In the genomic region with DNA sequence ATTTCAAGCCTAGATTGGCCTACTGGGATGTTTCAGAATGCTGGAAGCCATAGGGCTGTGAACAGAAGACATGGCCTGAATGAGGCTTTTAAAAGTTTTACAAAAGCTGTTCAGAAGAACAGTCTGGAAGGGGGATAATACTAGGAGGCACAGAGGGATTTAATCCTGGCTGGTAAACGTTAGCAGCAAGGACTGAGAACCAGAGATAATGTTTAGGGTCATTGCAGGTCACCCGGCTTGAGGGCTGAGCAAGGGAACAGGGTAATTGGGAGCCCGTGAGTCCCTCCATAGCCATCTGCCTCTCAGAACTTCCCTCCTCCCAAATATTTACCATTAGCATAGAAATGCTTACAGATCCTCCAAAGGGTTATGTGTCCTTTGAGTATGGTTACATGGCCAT, we compare ENCODE assay signal across 28 cellular contexts.
A peak's percentile ranks its signal among the peaks of the same experiment; 100 is the strongest.
DNase-seq lines count a peak whose midpoint lies in the region; ATAC-seq, FAIRE-seq and TF ChIP-seq lines count a peak whose summit lies in the region.
"Had no signal": no experiment of that assay in that cellular context is flagged by ENCODE, and none has a peak within 500 bp of the region (broad histone marks: within the 10 kb centered on the region; RNA-seq: fewer than 3 reads in every experiment).

No MANE protein-coding gene starts in this region.

- TF ChIP-seq POLR2A in K562 (conservative IDR thresholded peaks at IDR 0.05) = no peak

- H2BK15ac ChIP-seq in mesenchymal stem cell (ENCODE audit: low read depth, poor library complexity, severe bottlenecking) = no peak overlapping the region

- no peak overlapping the region for H2BK12ac ChIP-seq in mesenchymal stem cell (ENCODE audit: low read length in 2 of 2)

- H3K4me3 Mint-ChIP-seq in neural progenitor cell = no peak overlapping the region
- H3K4me3 Mint-ChIP-seq: CD14-positive monocyte; CD4-positive, alpha-beta memory T cell; CD4-positive, CD25-positive, alpha-beta regulatory T cell; CD8-positive, alpha-beta memory T cell had no signal

- H3K27ac ChIP-seq in K562 (ENCODE audit: extremely low read depth, low read depth, low read length) (peak overlapping the region; percentile 19), neural progenitor cell (no peak overlapping the region), mesenchymal stem cell (ENCODE audit: low read length, poor library complexity, severe bottlenecking) (no peak overlapping the region)
- H3K27ac ChIP-seq: BLaER1 had no signal

- DNase-seq in OCI-M1 (lab: John Stamatoyannopoulos, UW) = peak; percentile 28
- DNase-seq in K562 (ENCODE audit: extremely low read depth in 1 of 4, low spot score in 3 of 4) = peak in 2 of 4 experiments; percentile 34 to 70
- peak; percentile 34 for DNase-seq in neural progenitor cell (ENCODE audit: low spot score)
- no peak for DNase-seq in mesenchymal stem cell
- DNase-seq in activated CD8-positive, alpha-beta memory T cell treated with anti-CD3 and anti-CD28 coated beads for 24 hours = no peak
- DNase-seq: 8988T; ACHN; BE2C; C1 segment of cervical spinal cord; CD4-positive, CD25-positive, alpha-beta regulatory T cell; CD8-positive, alpha-beta memory T cell; COR-L47; DMS 273 treated with DMSO at 0.1 percent for 48 hours; DMS153; DMS53; DMS79; DND-41; EL; GDM1 had no signal

- no peaks in the 10 kb centered on the region for H3K36me3 Mint-ChIP-seq in neural progenitor cell
- H3K36me3 Mint-ChIP-seq: CD14-positive monocyte; CD4-positive, alpha-beta memory T cell; CD4-positive, CD25-positive, alpha-beta regulatory T cell; CD8-positive, alpha-beta memory T cell had no signal

- H2BK5ac ChIP-seq in mesenchymal stem cell (ENCODE audit: low read depth, low read length, poor library complexity, severe bottlenecking) = no peak overlapping the region

- H4K20me1 ChIP-seq in K562 (replicated peaks; ENCODE audit: control insufficient read depth, insufficient read depth, low read length) = no peaks in the 10 kb centered on the region
- no peaks in the 10 kb centered on the region for H4K20me1 ChIP-seq in neural progenitor cell (ENCODE audit: low read depth)
- H4K20me1 ChIP-seq: BLaER1 had no signal

- no peak overlapping the region for H3K18ac ChIP-seq in mesenchymal stem cell (ENCODE audit: low read depth in 1 of 2, low read length in 2 of 2)

- no peak overlapping the region for H3K4ac ChIP-seq in mesenchymal stem cell (ENCODE audit: low read depth in 1 of 2, low read length in 2 of 2)

- H3K9ac ChIP-seq in K562 (ENCODE audit: insufficient read depth in 1 of 2, low read depth in 2 of 2, low read length in 2 of 2) (0 out of 4 replicates have a peak overlapping the region, but pooled peaks of 1 of the 2 experiments have one; percentile 30), neural progenitor cell (no peak overlapping the region), mesenchymal stem cell (ENCODE audit: low read length) (no peak overlapping the region)
- H3K9ac ChIP-seq: BLaER1 had no signal

- no peaks in the 10 kb centered on the region for H3K79me1 ChIP-seq in mesenchymal stem cell (replicated peaks; ENCODE audit: low read length, poor library complexity, severe bottlenecking)

- no peak overlapping the region for H3K4me3 ChIP-seq in K562
- no peak overlapping the region for H3K4me3 ChIP-seq in neural progenitor cell
- no peak overlapping the region for H3K4me3 ChIP-seq in mesenchymal stem cell (ENCODE audit: insufficient read depth in 1 of 2, low read depth in 1 of 2, low read length in 2 of 2)
- H3K4me3 ChIP-seq: BLaER1, GM12878 had no signal

- H2AK5ac ChIP-seq in mesenchymal stem cell (ENCODE audit: low read length, severe bottlenecking) = no peak overlapping the region

- H4K91ac ChIP-seq in mesenchymal stem cell (ENCODE audit: low read length) = no peak overlapping the region

- intact Hi-C loops in K562 (cut with micrococcal nuclease) = no loop called here

- no TSS peak for BruUV-seq in K562 (replicated peaks; lab: Mats Ljungman, UMichigan)

- H3K4me1 Mint-ChIP-seq in neural progenitor cell = peaks cover 47% of the 10 kb centered on the region
- H3K4me1 Mint-ChIP-seq: CD14-positive monocyte; CD4-positive, alpha-beta memory T cell; CD4-positive, CD25-positive, alpha-beta regulatory T cell; CD8-positive, alpha-beta memory T cell had no signal

- H3K79me2 ChIP-seq in K562 (ENCODE audit: control insufficient read depth, insufficient read depth, low read length) (no peaks in the 10 kb centered on the region), neural progenitor cell (ENCODE audit: low read depth) (no peaks in the 10 kb centered on the region)

- H3K9me3 ChIP-seq in K562 (replicated peaks; ENCODE audit: control insufficient read depth, insufficient read depth, low read depth, low read length) (peaks cover 1% of the 10 kb centered on the region; the same call in 1 of the 2 replicates), neural progenitor cell (ENCODE audit: low read depth) (no peaks in the 10 kb centered on the region), mesenchymal stem cell (ENCODE audit: control insufficient read depth, low read length) (peaks cover 10% of the 10 kb centered on the region)
- H3K9me3 ChIP-seq: BE2C, BLaER1 had no signal

- H3K4me2 ChIP-seq in K562 (ENCODE audit: insufficient read depth, low read length) = peak overlapping the region; percentile 37
- H3K4me2 ChIP-seq in neural progenitor cell = no peak overlapping the region
- H3K4me2 ChIP-seq in mesenchymal stem cell (ENCODE audit: low read length, poor library complexity, severe bottlenecking) = no peak overlapping the region
- H3K4me2 ChIP-seq: BLaER1 had no signal

- whole genome bisulfite sequencing in K562 (ENCODE audit: insufficient coverage, low coverage, missing lambda C conversion rate) = 0% methylated on average over 3 of the region's 3 CpGs
- WGBS in mesenchymal stem cell = 40% methylated on average over 2 of the region's 3 CpGs

- no peak overlapping the region for H2BK120ac ChIP-seq in mesenchymal stem cell (ENCODE audit: low read depth, low read length)

- CTCF ChIA-PET in K562 (lab: Yijun Ruan, JAX; ENCODE audit: low intra/inter-chr PET ratio) = no interaction called here

- no peak overlapping the region for H3K23ac ChIP-seq in mesenchymal stem cell (ENCODE audit: low read length in 2 of 2)

- H3K27ac Mint-ChIP-seq in neural progenitor cell = peak overlapping the region; percentile 69
- H3K27ac Mint-ChIP-seq: CD14-positive monocyte; CD4-positive, alpha-beta memory T cell; CD4-positive, CD25-positive, alpha-beta regulatory T cell; CD8-positive, alpha-beta memory T cell had no signal

- no peaks in the 10 kb centered on the region for H3F3A ChIP-seq in neural progenitor cell (ENCODE audit: low read depth)

- H3K9me1 ChIP-seq in K562 (ENCODE audit: control insufficient read depth, insufficient read depth, low read length) = no peaks in the 10 kb centered on the region

- ATAC-seq in K562 = peak; percentile 84
- ATAC-seq in GM18907 (IDR thresholded peaks at IDR 0.05; ENCODE audit: unreplicated experiment) = no peak
- ATAC-seq: GM12878 had no signal

- in situ Hi-C loops in K562 (cut with MboI) = no loop called here

- no peak overlapping the region for H3K14ac ChIP-seq in mesenchymal stem cell (ENCODE audit: low read length in 2 of 2)

- TF ChIP-seq CTCF in K562 (IDR thresholded peaks at IDR 0.05 in 2 of 3, conservative IDR thresholded peaks at IDR 0.05 in 1 of 3; ENCODE audit: insufficient read depth in 2 of 3, low read depth in 1 of 3, low read length in 3 of 3) (no peak), neural progenitor cell (IDR thresholded peaks at IDR 0.05) (no peak)

- no peak overlapping the region for H4K8ac ChIP-seq in mesenchymal stem cell (ENCODE audit: low read length)

- H2AFZ ChIP-seq in K562 (ENCODE audit: low read depth, low read length) = peak overlapping the region; percentile 66
- no peak overlapping the region for H2AFZ ChIP-seq in neural progenitor cell (replicated peaks)
- no peak overlapping the region for H2AFZ ChIP-seq in mesenchymal stem cell (ENCODE audit: low read depth, low read length)

- TF ChIP-seq EP300 in K562 (IDR thresholded peaks at IDR 0.05; ENCODE audit: low read length) = peak; percentile 54; the same call in 1 of the 2 replicates

- POLR2A ChIA-PET in K562 (lab: Yijun Ruan, JAX) = no interaction called here

- no peaks in the 10 kb centered on the region for H3K27me3 ChIP-seq in K562 (ENCODE audit: control insufficient read depth in 2 of 2, insufficient read depth in 2 of 2, low read length in 2 of 2)
- no peaks in the 10 kb centered on the region for H3K27me3 ChIP-seq in neural progenitor cell
- no peaks in the 10 kb centered on the region for H3K27me3 ChIP-seq in mesenchymal stem cell (ENCODE audit: control insufficient read depth in 1 of 2, insufficient read depth in 1 of 2, low read length in 2 of 2)
- H3K27me3 ChIP-seq: BE2C, BLaER1 had no signal

- peaks cover 7 to 22% of the 10 kb centered on the region in 2 experiments; a peak in 4 of 5 replicates for H3K4me1 ChIP-seq in K562 (replicated peaks in 1 of 2; ENCODE audit: control insufficient read depth in 2 of 2, insufficient read depth in 2 of 2, low read length in 2 of 2)
- peaks cover 15% of the 10 kb centered on the region for H3K4me1 ChIP-seq in neural progenitor cell
- no peaks in the 10 kb centered on the region for H3K4me1 ChIP-seq in mesenchymal stem cell (ENCODE audit: control insufficient read depth, insufficient read depth, low read depth, low read length)
- H3K4me1 ChIP-seq: BE2C, BLaER1 had no signal

- TF ChIP-seq RAD21 in K562 (CRISPR knock-in tag; conservative IDR thresholded peaks at IDR 0.05 in 1 of 2, IDR thresholded peaks at IDR 0.05 in 1 of 2) = no peak

- no peaks in the 10 kb centered on the region for H3K36me3 ChIP-seq in K562 (ENCODE audit: control insufficient read depth, insufficient read depth, low read length)
- no peaks in the 10 kb centered on the region for H3K36me3 ChIP-seq in neural progenitor cell
- H3K36me3 ChIP-seq in mesenchymal stem cell (ENCODE audit: control insufficient read depth in 1 of 2, insufficient read depth in 2 of 2, low read depth in 1 of 2, low read length in 2 of 2) = no peaks in the 10 kb centered on the region
- H3K36me3 ChIP-seq: BE2C, BLaER1 had no signal

- peaks cover 11% of the 10 kb centered on the region for H3K9me3 Mint-ChIP-seq in neural progenitor cell

- FAIRE-seq in K562 (lab: Jason Lieb, UNC) = peak; percentile 78
- FAIRE-seq: A204.1, GM12878, GM12892, GM18507, GM19239 had no signal

- no peaks in the 10 kb centered on the region for H3K27me3 Mint-ChIP-seq in neural progenitor cell (ENCODE audit: insufficient read depth, low read depth)
- H3K27me3 Mint-ChIP-seq: CD4-positive, alpha-beta memory T cell; CD4-positive, CD25-positive, alpha-beta regulatory T cell had no signal

TF ChIP-seq in K562, 482 proteins besides CTCF, POLR2A, EP300 and RAD21 (continues in another document):
- TF ChIP-seq MTF1 (CRISPR knock-in tag; IDR thresholded peaks at IDR 0.05; ENCODE audit: borderline replicate concordance) (no peak), SOX6 (IDR thresholded peaks at IDR 0.05) (0 out of 2 replicates have a peak, but pooled peaks have one; percentile 14)

Comparison
In these comparisons a context has a peak if more than half of its experiments do, and no peak if none do; other contexts are left out.
1. DNase-seq: peak in OCI-M1 (single experiment) and neural progenitor cell (single experiment); none in mesenchymal stem cell (single experiment) and activated CD8-positive, alpha-beta memory T cell treated with anti-CD3 and anti-CD28 coated beads for 24 hours (single experiment).